22 cellular contexts compared by ENCODE assay signal in genomic region chr4:2857349-2857927, GRCh38. TPM values are rescaled to one million over a fixed set of nuclear protein-coding genes. Genes with fewer than 3 reads are reported as not detected.
DNase-seq lines count a peak whose midpoint lies in the region; ATAC-seq and TF ChIP-seq lines count a peak whose summit lies in the region.
"Had no signal": no experiment of that assay in that cellular context is flagged by ENCODE, and none has a peak within 500 bp of the region (broad histone marks: within the 10 kb centered on the region; RNA-seq: fewer than 3 reads in every experiment).

No MANE protein-coding gene starts in this region.

- peaks cover 17% of the 10 kb centered on the region for H3K36me3 Mint-ChIP-seq in activated CD8-positive, alpha-beta T cell treated with anti-CD3 and anti-CD28 coated beads for 36 hours (ENCODE audit: low read depth)
- H3K36me3 Mint-ChIP-seq in activated CD8-positive, alpha-beta T cell treated with anti-CD3 and anti-CD28 coated beads, Interleukin-2, amount 10 ng/mL, durations not matched to agents 7 days and 5 days (ENCODE audit: low read depth), result peaks cover 55% of the 10 kb centered on the region
- peaks cover 5% of the 10 kb centered on the region for H3K36me3 Mint-ChIP-seq in activated naive CD8-positive, alpha-beta T cell treated with anti-CD3 and anti-CD28 coated beads, Interleukin-2, amount 50 U/mL, for 24 hours (ENCODE audit: low read depth)
- H3K36me3 Mint-ChIP-seq in stimulated activated effector memory CD8-positive, alpha-beta T cell treated with anti-CD3 and anti-CD28 coated beads, Interleukin-12 subunit alpha, Interleukin-12 subunit beta, amount 100 ng/mL, for 72 hours, result peaks cover 42% of the 10 kb centered on the region

- H3K4me1 Mint-ChIP-seq in activated CD8-positive, alpha-beta T cell treated with anti-CD3 and anti-CD28 coated beads for 36 hours (ENCODE audit: low read depth), result peaks cover 70% of the 10 kb centered on the region
- peaks cover 60% of the 10 kb centered on the region for H3K4me1 Mint-ChIP-seq in activated CD8-positive, alpha-beta T cell treated with anti-CD3 and anti-CD28 coated beads, Interleukin-2, amount 10 ng/mL, durations not matched to agents 7 days and 5 days (ENCODE audit: low read depth)
- H3K4me1 Mint-ChIP-seq in activated naive CD8-positive, alpha-beta T cell treated with anti-CD3 and anti-CD28 coated beads, Interleukin-2, amount 50 U/mL, for 24 hours, result peaks cover 84% of the 10 kb centered on the region
- H3K4me1 Mint-ChIP-seq in stimulated activated effector memory CD8-positive, alpha-beta T cell treated with anti-CD3 and anti-CD28 coated beads, Interleukin-12 subunit alpha, Interleukin-12 subunit beta, amount 100 ng/mL, for 72 hours, result peaks cover 66% of the 10 kb centered on the region

- H3K27me3 ChIP-seq in mucosa of rectum (ENCODE audit: control insufficient read depth in 2 of 2, insufficient read depth in 2 of 2, low read length in 2 of 2) (no peaks in the 10 kb centered on the region), PC-3 (ENCODE audit: low read length) (no peaks in the 10 kb centered on the region)
- H3K27me3 ChIP-seq: thyroid gland had no signal

- H3K4me1 ChIP-seq in mucosa of rectum (ENCODE audit: control insufficient read depth in 2 of 2, insufficient read depth in 2 of 2, low read length in 2 of 2) (peaks cover 48 to 56% of the 10 kb centered on the region in 2 donors), PC-3 (ENCODE audit: insufficient read depth, low read length) (peaks cover 7% of the 10 kb centered on the region; the same call in 1 of the 2 replicates)

- peaks cover 78% of the 10 kb centered on the region for H3K79me2 ChIP-seq in PC-3 (ENCODE audit: low read length)

- no peaks in the 10 kb centered on the region for H3K9me2 ChIP-seq in PC-3 (replicated peaks; ENCODE audit: low read length)
- H3K9me2 ChIP-seq: SK-N-SH had no signal

- H3K36me3 ChIP-seq in mucosa of rectum (ENCODE audit: control insufficient read depth in 2 of 2, insufficient read depth in 2 of 2, low read length in 2 of 2) (peaks cover 7 to 8% of the 10 kb centered on the region in 2 donors), PC-3 (ENCODE audit: low read depth, low read length) (peaks cover 7% of the 10 kb centered on the region)

- H3K4me2 ChIP-seq in PC-3 (ENCODE audit: low read length), result no peak overlapping the region
- H3K4me2 ChIP-seq: SK-N-SH had no signal

- H3K27ac ChIP-seq in mucosa of rectum (ENCODE audit: low read depth in 2 of 2, low read length in 2 of 2) (peak overlapping the region; percentile 6 to 14), PC-3 (ENCODE audit: low read length) (no peak overlapping the region)
- H3K27ac ChIP-seq: thyroid gland had no signal

- H3K9ac ChIP-seq in mucosa of rectum (ENCODE audit: low read depth in 1 of 2, low read length in 2 of 2) (no peak overlapping the region), PC-3 (ENCODE audit: low read length) (no peak overlapping the region)
- H3K9ac ChIP-seq: SK-N-SH had no signal

- H3K4me3 ChIP-seq in mucosa of rectum (ENCODE audit: low read length in 2 of 2) (no peak overlapping the region), PC-3 (ENCODE audit: low read length) (no peak overlapping the region)
- H3K4me3 ChIP-seq: lung, thyroid gland had no signal

- H3K4me3 Mint-ChIP-seq in activated CD8-positive, alpha-beta T cell treated with anti-CD3 and anti-CD28 coated beads for 36 hours, result no peak overlapping the region
- H3K4me3 Mint-ChIP-seq in activated CD8-positive, alpha-beta T cell treated with anti-CD3 and anti-CD28 coated beads, Interleukin-2, amount 10 ng/mL, durations not matched to agents 7 days and 5 days, result no peak overlapping the region
- H3K4me3 Mint-ChIP-seq in activated naive CD8-positive, alpha-beta T cell treated with anti-CD3 and anti-CD28 coated beads, Interleukin-2, amount 50 U/mL, for 24 hours, result no peak overlapping the region
- no peak overlapping the region for H3K4me3 Mint-ChIP-seq in stimulated activated effector memory CD8-positive, alpha-beta T cell treated with anti-CD3 and anti-CD28 coated beads, Interleukin-12 subunit alpha, Interleukin-12 subunit beta, amount 100 ng/mL, for 72 hours
- H3K4me3 Mint-ChIP-seq: activated CD4-positive, alpha-beta T cell treated with anti-CD3 and anti-CD28 coated beads, Interleukin-2, amount 10 ng/mL, durations not matched to agents 7 days and 5 days; activated T-helper 17 cell treated with anti-CD3 and anti-CD28 coated beads, Interleukin-2, amount 50 U/mL, for 72 hours; stimulated activated naive CD8-positive, alpha-beta T cell treated with anti-CD3 and anti-CD28 coated beads, Interleukin-15, Interleukin-2, amounts not matched to agents 100 ng/mL and 50 ng/mL, for 24 hours had no signal

- no peak for TF ChIP-seq CTCF in activated CD8-positive, alpha-beta T cell treated with anti-CD3 and anti-CD28 coated beads for 36 hours (IDR thresholded peaks at IDR 0.05)
- no peak for TF ChIP-seq CTCF in PC-3 (conservative IDR thresholded peaks at IDR 0.05; ENCODE audit: low read depth, low read length)

- no peak for ATAC-seq in activated CD8-positive, alpha-beta T cell treated with anti-CD3 and anti-CD28 coated beads for 36 hours
- no peak for ATAC-seq in activated CD8-positive, alpha-beta T cell treated with anti-CD3 and anti-CD28 coated beads, Interleukin-2, amount 10 ng/mL, durations not matched to agents 7 days and 5 days
- peak; percentile 36 for ATAC-seq in activated naive CD8-positive, alpha-beta T cell treated with anti-CD3 and anti-CD28 coated beads, Interleukin-2, amount 50 U/mL, for 24 hours
- no peak for ATAC-seq in stimulated activated effector memory CD8-positive, alpha-beta T cell treated with anti-CD3 and anti-CD28 coated beads, Interleukin-12 subunit alpha, Interleukin-12 subunit beta, amount 100 ng/mL, for 72 hours
- ATAC-seq in PC-3 (no peak), GM21717 (IDR thresholded peaks at IDR 0.05; ENCODE audit: unreplicated experiment) (no peak)
- ATAC-seq: activated T-helper 17 cell treated with anti-CD3 and anti-CD28 coated beads, Interleukin-2, amount 50 U/mL, for 72 hours had no signal

- no peaks in the 10 kb centered on the region for H3K27me3 Mint-ChIP-seq in activated CD8-positive, alpha-beta T cell treated with anti-CD3 and anti-CD28 coated beads for 36 hours
- H3K27me3 Mint-ChIP-seq in activated CD8-positive, alpha-beta T cell treated with anti-CD3 and anti-CD28 coated beads, Interleukin-2, amount 10 ng/mL, durations not matched to agents 7 days and 5 days (ENCODE audit: low read depth), result no peaks in the 10 kb centered on the region
- no peaks in the 10 kb centered on the region for H3K27me3 Mint-ChIP-seq in activated naive CD8-positive, alpha-beta T cell treated with anti-CD3 and anti-CD28 coated beads, Interleukin-2, amount 50 U/mL, for 24 hours
- H3K27me3 Mint-ChIP-seq: activated CD4-positive, alpha-beta T cell treated with anti-CD3 and anti-CD28 coated beads, Interleukin-2, amount 10 ng/mL, durations not matched to agents 7 days and 5 days; activated T-helper 17 cell treated with anti-CD3 and anti-CD28 coated beads, Interleukin-2, amount 50 U/mL, for 72 hours; stimulated activated naive CD8-positive, alpha-beta T cell treated with anti-CD3 and anti-CD28 coated beads, Interleukin-15, Interleukin-2, amounts not matched to agents 100 ng/mL and 50 ng/mL, for 24 hours had no signal

- no TSS peak for BruUV-seq in PC-3 (replicated peaks; lab: Mats Ljungman, UMichigan)

- H3K9me3 Mint-ChIP-seq in activated CD8-positive, alpha-beta T cell treated with anti-CD3 and anti-CD28 coated beads for 36 hours, result no peaks in the 10 kb centered on the region
- no peaks in the 10 kb centered on the region for H3K9me3 Mint-ChIP-seq in activated CD8-positive, alpha-beta T cell treated with anti-CD3 and anti-CD28 coated beads, Interleukin-2, amount 10 ng/mL, durations not matched to agents 7 days and 5 days (ENCODE audit: insufficient read depth)
- H3K9me3 Mint-ChIP-seq in activated naive CD8-positive, alpha-beta T cell treated with anti-CD3 and anti-CD28 coated beads, Interleukin-2, amount 50 U/mL, for 24 hours, result no peaks in the 10 kb centered on the region
- H3K9me3 Mint-ChIP-seq in stimulated activated effector memory CD8-positive, alpha-beta T cell treated with anti-CD3 and anti-CD28 coated beads, Interleukin-12 subunit alpha, Interleukin-12 subunit beta, amount 100 ng/mL, for 72 hours, result no peaks in the 10 kb centered on the region
- H3K9me3 Mint-ChIP-seq: activated naive CD4-positive, alpha-beta T cell treated with anti-CD3 and anti-CD28 coated beads, Interleukin-2, amount 50 U/mL, for 72 hours; activated T-helper 17 cell treated with anti-CD3 and anti-CD28 coated beads, Interleukin-2, amount 50 U/mL, for 72 hours; stimulated activated naive CD8-positive, alpha-beta T cell treated with anti-CD3 and anti-CD28 coated beads, Interleukin-15, Interleukin-2, amounts not matched to agents 100 ng/mL and 50 ng/mL, for 24 hours had no signal

- H3K27ac Mint-ChIP-seq in activated CD8-positive, alpha-beta T cell treated with anti-CD3 and anti-CD28 coated beads for 36 hours, result peak overlapping the region; percentile 42
- no peak overlapping the region for H3K27ac Mint-ChIP-seq in activated CD8-positive, alpha-beta T cell treated with anti-CD3 and anti-CD28 coated beads, Interleukin-2, amount 10 ng/mL, durations not matched to agents 7 days and 5 days
- no peak overlapping the region for H3K27ac Mint-ChIP-seq in activated naive CD8-positive, alpha-beta T cell treated with anti-CD3 and anti-CD28 coated beads, Interleukin-2, amount 50 U/mL, for 24 hours
- H3K27ac Mint-ChIP-seq in stimulated activated effector memory CD8-positive, alpha-beta T cell treated with anti-CD3 and anti-CD28 coated beads, Interleukin-12 subunit alpha, Interleukin-12 subunit beta, amount 100 ng/mL, for 72 hours, result peak overlapping the region; percentile 14
- H3K27ac Mint-ChIP-seq: activated CD4-positive, alpha-beta T cell treated with anti-CD3 and anti-CD28 coated beads, Interleukin-2, amount 10 ng/mL, durations not matched to agents 7 days and 5 days; activated naive CD4-positive, alpha-beta T cell treated with anti-CD3 and anti-CD28 coated beads, Interleukin-2, amount 50 U/mL, for 72 hours; activated T-helper 17 cell treated with anti-CD3 and anti-CD28 coated beads, Interleukin-2, amount 50 U/mL, for 72 hours; stimulated activated naive CD8-positive, alpha-beta T cell treated with anti-CD3 and anti-CD28 coated beads, Interleukin-15, Interleukin-2, amounts not matched to agents 100 ng/mL and 50 ng/mL, for 24 hours had no signal

- H4K20me1 ChIP-seq in PC-3 (ENCODE audit: low read length), result 0 out of 2 replicates have a peak, but pooled peaks cover 4% of the 10 kb centered on the region

- H3F3A ChIP-seq in PC-3 (ENCODE audit: low read length, unreplicated experiment), result peaks cover 3% of the 10 kb centered on the region

- intact Hi-C loops in activated CD8-positive, alpha-beta T cell treated with anti-CD3 and anti-CD28 coated beads for 36 hours (cut with micrococcal nuclease), result no loop called here
- intact Hi-C loops in PC-3 (cut with micrococcal nuclease), result no loop called here

- no peak overlapping the region for H2AFZ ChIP-seq in PC-3 (ENCODE audit: low read length)

- H3K9me3 ChIP-seq in mucosa of rectum (ENCODE audit: control insufficient read depth in 2 of 2, low read length in 2 of 2), result no peaks in the 10 kb centered on the region
- no peaks in the 10 kb centered on the region for H3K9me3 ChIP-seq in PC-3 (ENCODE audit: low read length)
- H3K9me3 ChIP-seq: SK-N-SH, thyroid gland had no signal

- CTCF ChIA-PET in activated CD8-positive, alpha-beta T cell treated with anti-CD3 and anti-CD28 coated beads for 36 hours (lab: Charles Lee), result interaction anchor here (0.7 kb wide), 1 partner anchor 94 kb away, joined by 3 read pairs; no protein-coding TSS in a partner anchor
- CTCF ChIA-PET in activated CD8-positive, alpha-beta T cell treated with anti-CD3 and anti-CD28 coated beads, Interleukin-2, amount 10 ng/mL, durations not matched to agents 7 days and 5 days (lab: Charles Lee), result interaction anchor here (0.7 kb wide), 1 partner anchor 121 kb away, joined by 3 read pairs; no protein-coding TSS in a partner anchor
- CTCF ChIA-PET in PC-3 (lab: Charles Lee), result interaction anchor here (0.7 kb wide), 1 partner anchor 94 kb away, joined by 3 read pairs; no protein-coding TSS in a partner anchor

- no peak for DNase-seq in activated CD8-positive, alpha-beta T cell treated with anti-CD3 and anti-CD28 coated beads for 36 hours
- no peak for DNase-seq in activated CD8-positive, alpha-beta T cell treated with anti-CD3 and anti-CD28 coated beads, Interleukin-2, amount 10 ng/mL, durations not matched to agents 7 days and 5 days
- DNase-seq in activated naive CD8-positive, alpha-beta T cell treated with anti-CD3 and anti-CD28 coated beads, Interleukin-2, amount 50 U/mL, for 24 hours, result no peak
- no peak for DNase-seq in stimulated activated effector memory CD8-positive, alpha-beta T cell treated with anti-CD3 and anti-CD28 coated beads, Interleukin-12 subunit alpha, Interleukin-12 subunit beta, amount 100 ng/mL, for 72 hours (ENCODE audit: low spot score in 2 of 2)
- no peak for DNase-seq in PC-3
- DNase-seq in medulla oblongata (ENCODE audit: extremely low spot score), result no peak
- DNase-seq: 8988T; activated CD4-positive, alpha-beta T cell treated with anti-CD3 and anti-CD28 coated beads, Interleukin-2, amount 10 ng/mL, durations not matched to agents 7 days and 5 days; AML-193; COR-L47; DND-41; NCI-H1105; NCI-H2029; NCI-H226; SK-N-SH; thyroid gland had no signal

- POLR2A ChIA-PET in activated CD8-positive, alpha-beta T cell treated with anti-CD3 and anti-CD28 coated beads for 36 hours (lab: Charles Lee), result no interaction called here
- POLR2A ChIA-PET in activated CD8-positive, alpha-beta T cell treated with anti-CD3 and anti-CD28 coated beads, Interleukin-2, amount 10 ng/mL, durations not matched to agents 7 days and 5 days (lab: Charles Lee), result interaction anchor here (0.9 kb wide), 1 partner anchor 19 kb away, joined by 3 read pairs; no protein-coding TSS in a partner anchor
- POLR2A ChIA-PET in PC-3 (lab: Charles Lee; ENCODE audit: unreplicated experiment), result no interaction called here

RNA-seq across cellular contexts. Expression of gene ADD1, which starts 13.8 kb away (rescaled TPM):
- 100 to 1,000 TPM; 149 to 154 TPM for total RNA-seq in activated CD8-positive, alpha-beta T cell treated with anti-CD3 and anti-CD28 coated beads for 36 hours
- total RNA-seq in activated CD8-positive, alpha-beta T cell treated with anti-CD3 and anti-CD28 coated beads, Interleukin-2, amount 10 ng/mL, durations not matched to agents 7 days and 5 days, result 100 to 1,000 TPM; 252 to 255 TPM
- 118 and 124 TPM in 2 replicates for total RNA-seq in PC-3 (2014; rRNA removed)

Comparison
In these comparisons a context has a peak if more than half of its experiments do, and no peak if none do; other contexts are left out.
1. H3K27ac Mint-ChIP-seq: peak in activated CD8-positive, alpha-beta T cell treated with anti-CD3 and anti-CD28 coated beads for 36 hours (single experiment) and stimulated activated effector memory CD8-positive, alpha-beta T cell treated with anti-CD3 and anti-CD28 coated beads, Interleukin-12 subunit alpha, Interleukin-12 subunit beta, amount 100 ng/mL, for 72 hours (single experiment); none in activated CD8-positive, alpha-beta T cell treated with anti-CD3 and anti-CD28 coated beads, Interleukin-2, amount 10 ng/mL, durations not matched to agents 7 days and 5 days (single experiment) and activated naive CD8-positive, alpha-beta T cell treated with anti-CD3 and anti-CD28 coated beads, Interleukin-2, amount 50 U/mL, for 24 hours (single experiment).